19 cellular contexts compared by ENCODE assay signal in genomic region chr4:123073650-123074049, GRCh38.
"Had no signal": no experiment of that assay in that cellular context is flagged by ENCODE, and none has a peak within 500 bp of the region (broad histone marks: within the 10 kb centered on the region; RNA-seq: fewer than 3 reads in every experiment).

No MANE protein-coding gene starts in this region.

- ATAC-seq: activated CD8-positive, alpha-beta T cell treated with anti-CD3 and anti-CD28 coated beads, Interleukin-2, amount 10 ng/mL, durations not matched to agents 7 days and 5 days; activated T-cell treated with anti-CD3 and anti-CD28 coated beads, Interleukin-2, amount 50 U/mL, for 4 hours; body of pancreas; left lobe of liver; stimulated activated memory B cell treated with anti-CD40 and anti-IgM and Interleukin-4, amounts not matched to agents 10 μg/mL and 1 μg/mL and 100 μg/mL, for 72 hours had no signal

- DNase-seq: activated CD4-positive, alpha-beta T cell treated with anti-CD3 and anti-CD28 coated beads, Interleukin-2, amount 10 ng/mL, durations not matched to agents 7 days and 5 days; activated CD8-positive, alpha-beta T cell treated with anti-CD3 and anti-CD28 coated beads, Interleukin-2, amount 10 ng/mL, durations not matched to agents 7 days and 5 days; activated naive CD4-positive, alpha-beta T cell treated with anti-CD3 and anti-CD28 coated beads for 36 hours; activated T-cell treated with anti-CD3 and anti-CD28 coated beads, Interleukin-2, amount 50 U/mL, for 4 hours; body of pancreas; caudate nucleus; endodermal cell; foreskin melanocyte; hypothalamus; kidney; midbrain; nucleus accumbens; posterior cingulate gyrus; retina; spleen; stimulated activated CD4-positive, alpha-beta T cell treated with anti-CD3 and anti-CD28 coated beads, Interleukin-4, amount 100 ng/mL, for 4 hours; upper lobe of left lung had no signal
